In genomic region chr4:41039312-41039711, GRCh38 we compare ENCODE assay signal across 28 cellular contexts.
"Had no signal": no experiment of that assay in that cellular context is flagged by ENCODE, and none has a peak within 500 bp of the region (broad histone marks: within the 10 kb centered on the region; RNA-seq: fewer than 3 reads in every experiment).

No MANE protein-coding gene starts in this region.

- H3K36me3 Mint-ChIP-seq: immature natural killer cell, natural killer cell had no signal

- H3K4me1 ChIP-seq: left lung, lower lobe of right lung, right atrium auricular region, suprapubic skin, upper lobe of right lung had no signal

- H3K27ac Mint-ChIP-seq: immature natural killer cell; mesothelial cell of epicardium; naive B cell; natural killer cell; nephron progenitor cell; progenitor cell of endocrine pancreas; stimulated activated naive CD8-positive, alpha-beta T cell treated with anti-CD3 and anti-CD28 coated beads, Interleukin-15, Interleukin-2, amounts not matched to agents 100 ng/mL and 50 ng/mL, for 24 hours had no signal

- H3K27ac ChIP-seq: left lung, lower lobe of right lung, ovary, right atrium auricular region, skin epidermis, suprapubic skin, thoracic aorta, tibial artery, upper lobe of right lung had no signal

- H3K9me3 ChIP-seq: lower lobe of right lung, ovary, right atrium auricular region, tibial artery, upper lobe of right lung had no signal

- H3K36me3 ChIP-seq: left lung, lower lobe of right lung, ovary, right atrium auricular region, suprapubic skin, thoracic aorta, tibial artery, upper lobe of right lung had no signal

- H3K4me1 Mint-ChIP-seq: immature natural killer cell, naive B cell, natural killer cell, nephron progenitor cell had no signal

- ATAC-seq: left colon, left lung, lower lobe of right lung, natural killer cell, sciatic nerve, upper lobe of right lung had no signal

- H3K27me3 ChIP-seq: left lung, ovary, right atrium auricular region, suprapubic skin, tibial artery, upper lobe of right lung had no signal

- H3K27me3 Mint-ChIP-seq: progenitor cell of endocrine pancreas; stimulated activated naive CD8-positive, alpha-beta T cell treated with anti-CD3 and anti-CD28 coated beads, Interleukin-15, Interleukin-2, amounts not matched to agents 100 ng/mL and 50 ng/mL, for 24 hours had no signal

- H3K4me3 Mint-ChIP-seq: immature natural killer cell; mesothelial cell of epicardium; naive B cell; natural killer cell; nephron progenitor cell; stimulated activated naive CD8-positive, alpha-beta T cell treated with anti-CD3 and anti-CD28 coated beads, Interleukin-15, Interleukin-2, amounts not matched to agents 100 ng/mL and 50 ng/mL, for 24 hours had no signal

- DNase-seq: hypothalamus; immature natural killer cell; kidney; left colon; left lung; lower lobe of right lung; mammary epithelial cell; mesenchymal stem cell; naive B cell; natural killer cell; nephron progenitor cell; ovary; stimulated activated CD4-positive, alpha-beta T cell treated with anti-CD3 and anti-CD28 coated beads, Interleukin-12 subunit alpha, Interleukin-12 subunit beta, amount 100 ng/mL, for 4 hours; stimulated activated CD4-positive, alpha-beta T cell treated with anti-CD3 and anti-CD28 coated beads, Interleukin-15, amount 100 ng/mL, for 24 hours; stimulated activated CD4-positive, alpha-beta T cell treated with anti-CD3 and anti-CD28 coated beads, Interleukin-2, amount 100 ng/mL, for 24 hours; stimulated activated CD4-positive, alpha-beta T cell treated with anti-CD3 and anti-CD28 coated beads, Interleukin-4, amount 100 ng/mL, for 1 hour; stimulated activated naive CD4-positive, alpha-beta T cell; tibial artery; trophoblast cell; upper lobe of right lung had no signal

- H3K4me3 ChIP-seq: left lung, lower lobe of right lung, ovary, right atrium auricular region, skin epidermis, suprapubic skin, thoracic aorta, tibial artery, upper lobe of right lung had no signal
